ENCODE assay signal across 1 cellular context in genomic region chr9:88398016-88398415, GRCh38.
TF ChIP-seq lines count a peak whose summit lies in the region.

No MANE protein-coding gene starts in this region.

TF ChIP-seq in HCT116, 20 proteins besides CTCF, POLR2A, EP300 and RAD21 (continued from another document):
- TF ChIP-seq REST (IDR thresholded peaks at IDR 0.05; ENCODE audit: low read depth) (no peak), JUND (IDR thresholded peaks at IDR 0.05) (no peak), ATF3 (IDR thresholded peaks at IDR 0.05) (no peak), YY1 (IDR thresholded peaks at IDR 0.05; ENCODE audit: extremely low read depth, insufficient replicate concordance, low read depth, low read length) (no peak), SRF (IDR thresholded peaks at IDR 0.05; ENCODE audit: low read depth) (no peak), MAX (IDR thresholded peaks at IDR 0.05) (no peak), SP1 (IDR thresholded peaks at IDR 0.05; ENCODE audit: low read depth) (no peak), EGR1 (IDR thresholded peaks at IDR 0.05; ENCODE audit: low read depth) (no peak), SIN3A (IDR thresholded peaks at IDR 0.05; ENCODE audit: low read depth) (no peak), CBX3 (IDR thresholded peaks at IDR 0.05; ENCODE audit: low read depth) (no peak), TCF7L2 (IDR thresholded peaks at IDR 0.05; ENCODE audit: borderline replicate concordance, extremely low read depth, insufficient read depth, insufficient read length) (no peak), POLR2AphosphoS5 (IDR thresholded peaks at IDR 0.05; ENCODE audit: low read depth, low read length) (no peak), EZH2phosphoT487 (IDR thresholded peaks at IDR 0.05; ENCODE audit: borderline replicate concordance) (no peak), FOSL1 (IDR thresholded peaks at IDR 0.05; ENCODE audit: low read depth) (no peak), EZH2 (IDR thresholded peaks at IDR 0.05) (no peak), ZFX (IDR thresholded peaks at IDR 0.05) (no peak)
